In genomic region chr6:165884813-165885765, GRCh38 we compare ENCODE assay signal across 8 cellular contexts.
DNase-seq lines count a peak whose midpoint lies in the region; ATAC-seq and TF ChIP-seq lines count a peak whose summit lies in the region.

No MANE protein-coding gene starts in this region.

- H3K9me3 ChIP-seq in testis, result no peaks in the 10 kb centered on the region

- no peaks in the 10 kb centered on the region for H3K36me3 Mint-ChIP-seq in activated T-helper 1 cell treated with anti-CD3 and anti-CD28 coated beads, Interleukin-12 subunit alpha, Interleukin-12 subunit beta, Interleukin-2, Interleukin-4 antibody, amounts not matched to agents 30 ng/mL and 10 ng/mL and 1 ng/mL, durations not matched to agents 14 hours and 24 hours and 36 hours (ENCODE audit: low read depth)

- H3K36me3 ChIP-seq in testis (ENCODE audit: low read depth, missing control alignments), result no peaks in the 10 kb centered on the region

- TF ChIP-seq POLR2A in testis (IDR thresholded peaks at IDR 0.05), result no peak

- in situ Hi-C loops in Caki2 (cut with HindIII; ENCODE audit: low pct_unique_long_range_greater_than_20kb, low sequenced_read_pairs), result no loop called here

- H3K4me1 ChIP-seq in testis, result no peaks in the 10 kb centered on the region

- no peaks in the 10 kb centered on the region for H3K9me3 Mint-ChIP-seq in activated T-helper 1 cell treated with anti-CD3 and anti-CD28 coated beads, Interleukin-12 subunit alpha, Interleukin-12 subunit beta, Interleukin-2, Interleukin-4 antibody, amounts not matched to agents 30 ng/mL and 10 ng/mL and 1 ng/mL, durations not matched to agents 14 hours and 24 hours and 36 hours

- H3K27me3 Mint-ChIP-seq in activated T-helper 1 cell treated with anti-CD3 and anti-CD28 coated beads, Interleukin-12 subunit alpha, Interleukin-12 subunit beta, Interleukin-2, Interleukin-4 antibody, amounts not matched to agents 30 ng/mL and 10 ng/mL and 1 ng/mL, durations not matched to agents 14 hours and 24 hours and 36 hours (ENCODE audit: insufficient read depth), result peaks cover 6% of the 10 kb centered on the region

- peak; percentile 41 for DNase-seq in Caki2 (ENCODE audit: low read depth)
- peak; percentile 13 for DNase-seq in activated T-helper 1 cell treated with anti-CD3 and anti-CD28 coated beads, Interleukin-12 subunit alpha, Interleukin-12 subunit beta, Interleukin-2, Interleukin-4 antibody, amounts not matched to agents 30 ng/mL and 10 ng/mL and 1 ng/mL, durations not matched to agents 14 hours and 24 hours and 36 hours (ENCODE audit: low spot score)
- DNase-seq in fibroblast of pulmonary artery (ENCODE audit: low read depth), result peak; percentile 79
- peak; percentile 24 for DNase-seq in non-pigmented ciliary epithelial cell (ENCODE audit: low read depth)
- DNase-seq in testis, result peak; percentile 91

- no peak overlapping the region for H3K27ac ChIP-seq in testis

- 23 to 29% methylated on average over 32 of the region's 32 CpGs for WGBS in testis, 2 donors

- H3K4me3 Mint-ChIP-seq in activated T-helper 1 cell treated with anti-CD3 and anti-CD28 coated beads, Interleukin-12 subunit alpha, Interleukin-12 subunit beta, Interleukin-2, Interleukin-4 antibody, amounts not matched to agents 30 ng/mL and 10 ng/mL and 1 ng/mL, durations not matched to agents 14 hours and 24 hours and 36 hours, result no peak overlapping the region

- peaks cover 7% of the 10 kb centered on the region for H3K4me1 Mint-ChIP-seq in activated T-helper 1 cell treated with anti-CD3 and anti-CD28 coated beads, Interleukin-12 subunit alpha, Interleukin-12 subunit beta, Interleukin-2, Interleukin-4 antibody, amounts not matched to agents 30 ng/mL and 10 ng/mL and 1 ng/mL, durations not matched to agents 14 hours and 24 hours and 36 hours (ENCODE audit: low read depth)

- TF ChIP-seq CTCF in fibroblast of pulmonary artery (IDR thresholded peaks at IDR 0.05; ENCODE audit: low read length, missing control alignments) (peak; percentile 92), testis (IDR thresholded peaks at IDR 0.05) (peak; percentile 70 to 86 (median 74))

- ATAC-seq in GM19452 (IDR thresholded peaks at IDR 0.05; ENCODE audit: unreplicated experiment), result peak; percentile 98
- peak; percentile 90 for ATAC-seq in HG03521 (IDR thresholded peaks at IDR 0.05; ENCODE audit: unreplicated experiment)

- H3K4me3 ChIP-seq in fibroblast of pulmonary artery (replicated peaks; ENCODE audit: low read depth, low read length) (no peak overlapping the region), testis (peak overlapping the region; percentile 18 to 38)

- no peak overlapping the region for H3K27ac Mint-ChIP-seq in activated T-helper 1 cell treated with anti-CD3 and anti-CD28 coated beads, Interleukin-12 subunit alpha, Interleukin-12 subunit beta, Interleukin-2, Interleukin-4 antibody, amounts not matched to agents 30 ng/mL and 10 ng/mL and 1 ng/mL, durations not matched to agents 14 hours and 24 hours and 36 hours

- intact Hi-C loops in activated T-helper 1 cell treated with anti-CD3 and anti-CD28 coated beads, Interleukin-12 subunit alpha, Interleukin-12 subunit beta, Interleukin-2, Interleukin-4 antibody, amounts not matched to agents 30 ng/mL and 10 ng/mL and 1 ng/mL, durations not matched to agents 14 hours and 24 hours and 36 hours (cut with micrococcal nuclease), result loop anchor here (1.0 to 2.0 kb wide), 2 partner anchors 214 to 221 kb away; no protein-coding TSS in a partner anchor
- intact Hi-C loops in testis (cut with DNase I; ENCODE audit: low total_unique reads), result loop anchor here (5.0 kb wide), 2 partner anchors 207 to 222 kb away; no protein-coding TSS in a partner anchor

- no peaks in the 10 kb centered on the region for H3K27me3 ChIP-seq in testis

TF ChIP-seq in PFSK-1, 5 proteins besides CTCF, POLR2A, EP300 and RAD21:
- no peak for TF ChIP-seq TAF1 (IDR thresholded peaks at IDR 0.05; ENCODE audit: borderline replicate concordance, insufficient read depth, low read length)
- no peak for TF ChIP-seq SIN3A (IDR thresholded peaks at IDR 0.05; ENCODE audit: borderline replicate concordance, insufficient read depth, low read length)
- TF ChIP-seq FOXP2 (optimal IDR thresholded peaks at IDR 0.05; ENCODE audit: borderline replicate concordance, extremely low read depth, extremely low read length, insufficient read depth), result peak; percentile 87

Comparison
In these comparisons a context has a peak if more than half of its experiments do, and no peak if none do; other contexts are left out.
1. DNase-seq: peak in every context shown above with its lines; median percentile 91 in testis; 79 in fibroblast of pulmonary artery; 41 in Caki2; 24 in non-pigmented ciliary epithelial cell; 13 in activated T-helper 1 cell treated with anti-CD3 and anti-CD28 coated beads, Interleukin-12 subunit alpha, Interleukin-12 subunit beta, Interleukin-2, Interleukin-4 antibody, amounts not matched to agents 30 ng/mL and 10 ng/mL and 1 ng/mL, durations not matched to agents 14 hours and 24 hours and 36 hours.